1 cellular context compared by ENCODE assay signal in genomic region chr18:57846258-57846657, GRCh38.
TF ChIP-seq lines count a peak whose summit lies in the region.

No MANE protein-coding gene starts in this region.

TF ChIP-seq in HCT116, 20 proteins besides CTCF, POLR2A, EP300 and RAD21 (continued from another document):
- no peak for TF ChIP-seq ZFX (IDR thresholded peaks at IDR 0.05)
